ENCODE assay signal across 39 cellular contexts in genomic region chr18:74278983-74279382, GRCh38. TPM values are rescaled to one million over a fixed set of nuclear protein-coding genes. Genes with fewer than 3 reads are reported as not detected.
"Had no signal": no experiment of that assay in that cellular context is flagged by ENCODE, and none has a peak within 500 bp of the region (broad histone marks: within the 10 kb centered on the region; RNA-seq: fewer than 3 reads in every experiment).

No MANE protein-coding gene starts in this region.

- H3K4me2 ChIP-seq: KMS-11 had no signal

- H3K9me3 ChIP-seq: SJCRH30 had no signal

- DNase-seq: activated CD4-positive, alpha-beta memory T cell treated with anti-CD3 and anti-CD28 coated beads, Interleukin-2, amount 10 ng/mL, durations not matched to agents 7 days and 5 days; activated CD4-positive, alpha-beta T cell treated with anti-CD3 and anti-CD28 coated beads for 1 hour; activated CD4-positive, alpha-beta T cell treated with anti-CD3 and anti-CD28 coated beads for 48 hours; activated CD4-positive, CD25-positive, alpha-beta regulatory T cell; activated CD8-positive, alpha-beta memory T cell treated with anti-CD3 and anti-CD28 coated beads for 24 hours; activated gamma-delta T cell; activated naive CD4-positive, alpha-beta T cell treated with Interleukin-2 at 50 U/mL for 16 hours; activated naive CD8-positive, alpha-beta T cell treated with anti-CD3 and anti-CD28 coated beads, Interleukin-2, amount 10 ng/mL, durations not matched to agents 7 days and 5 days; activated T-cell treated with anti-CD3 and anti-CD28 coated beads, Interleukin-2, amount 50 U/mL, for 24 hours; amygdala; caudate nucleus; MM.1S; MV-4-11; NCI-H1092; NCI-H1417; NCI-H146; NCI-H187 treated with DMSO at 0.1 percent for 48 hours; NCI-H2081; NCI-H2171 treated with DMSO at 0.1 percent for 48 hours; NCI-H2227 treated with DMSO at 0.1 percent for 48 hours; NCI-H446; NCI-H510A treated with DMSO at 0.1 percent for 48 hours; NCI-H526 treated with DMSO at 0.1 percent for 48 hours; SHP77; SJCRH30; T1000; WERI-Rb-1 had no signal

- H3K4me3 Mint-ChIP-seq: activated CD4-positive, alpha-beta memory T cell treated with anti-CD3 and anti-CD28 coated beads, Interleukin-2, amount 10 ng/mL, durations not matched to agents 7 days and 5 days; activated naive CD4-positive, alpha-beta T cell treated with anti-CD3 and anti-CD28 coated beads, Interleukin-2, amount 50 U/mL, for 24 hours; activated naive CD8-positive, alpha-beta T cell treated with anti-CD3 and anti-CD28 coated beads, Interleukin-2, amount 10 ng/mL, durations not matched to agents 7 days and 5 days; activated T-cell treated with anti-CD3 and anti-CD28 coated beads, Interleukin-2, amount 50 U/mL, for 24 hours had no signal

- H3K36me3 ChIP-seq: SJCRH30 had no signal

- H3K9ac ChIP-seq: KMS-11 had no signal

- ATAC-seq: Panc1 had no signal

- H3K27me3 ChIP-seq: SJCRH30 had no signal

- FAIRE-seq: astrocyte, bronchial epithelial cell had no signal

- H3K27ac Mint-ChIP-seq: activated CD4-positive, alpha-beta memory T cell treated with anti-CD3 and anti-CD28 coated beads, Interleukin-2, amount 10 ng/mL, durations not matched to agents 7 days and 5 days; activated naive CD4-positive, alpha-beta T cell treated with anti-CD3 and anti-CD28 coated beads, Interleukin-2, amount 50 U/mL, for 24 hours; activated naive CD8-positive, alpha-beta T cell treated with anti-CD3 and anti-CD28 coated beads, Interleukin-2, amount 10 ng/mL, durations not matched to agents 7 days and 5 days; activated T-cell treated with anti-CD3 and anti-CD28 coated beads, Interleukin-2, amount 50 U/mL, for 24 hours; activated T-helper 2 cell treated with anti-CD3 and anti-CD28 coated beads, Interferon-gamma antibody, Interleukin-2, Interleukin-4, amounts not matched to agents 10 μg/mL and 5 μg/mL and 100 μg/mL, durations not matched to agents 14 hours and 24 hours and 36 hours had no signal

- H3K27ac ChIP-seq: KMS-11, SJCRH30, SK-N-MC, WERI-Rb-1 had no signal

- H3K4me3 ChIP-seq: SJCRH30 had no signal

- H3K9me3 Mint-ChIP-seq: activated CD4-positive, alpha-beta memory T cell treated with anti-CD3 and anti-CD28 coated beads, Interleukin-2, amount 10 ng/mL, durations not matched to agents 7 days and 5 days; activated naive CD4-positive, alpha-beta T cell treated with anti-CD3 and anti-CD28 coated beads, Interleukin-2, amount 50 U/mL, for 24 hours; activated naive CD8-positive, alpha-beta T cell treated with anti-CD3 and anti-CD28 coated beads, Interleukin-2, amount 10 ng/mL, durations not matched to agents 7 days and 5 days; activated T-cell treated with anti-CD3 and anti-CD28 coated beads, Interleukin-2, amount 50 U/mL, for 24 hours; activated T-helper 2 cell treated with anti-CD3 and anti-CD28 coated beads, Interferon-gamma antibody, Interleukin-2, Interleukin-4, amounts not matched to agents 10 μg/mL and 5 μg/mL and 100 μg/mL, durations not matched to agents 14 hours and 24 hours and 36 hours; brain had no signal

- H3K36me3 Mint-ChIP-seq: activated naive CD8-positive, alpha-beta T cell treated with anti-CD3 and anti-CD28 coated beads, Interleukin-2, amount 10 ng/mL, durations not matched to agents 7 days and 5 days had no signal

- H3K27me3 Mint-ChIP-seq: activated CD4-positive, alpha-beta memory T cell treated with anti-CD3 and anti-CD28 coated beads, Interleukin-2, amount 10 ng/mL, durations not matched to agents 7 days and 5 days; activated naive CD4-positive, alpha-beta T cell treated with anti-CD3 and anti-CD28 coated beads, Interleukin-2, amount 50 U/mL, for 24 hours; activated naive CD8-positive, alpha-beta T cell treated with anti-CD3 and anti-CD28 coated beads, Interleukin-2, amount 10 ng/mL, durations not matched to agents 7 days and 5 days; activated T-cell treated with anti-CD3 and anti-CD28 coated beads, Interleukin-2, amount 50 U/mL, for 24 hours; brain had no signal

RNA-seq across cellular contexts. Expression of gene C18orf63, which starts 36.7 kb away (rescaled TPM):
- total RNA-seq: activated CD4-positive, alpha-beta memory T cell treated with anti-CD3 and anti-CD28 coated beads, Interleukin-2, amount 10 ng/mL, durations not matched to agents 7 days and 5 days; activated naive CD8-positive, alpha-beta T cell treated with anti-CD3 and anti-CD28 coated beads, Interleukin-2, amount 10 ng/mL, durations not matched to agents 7 days and 5 days; activated T-helper 2 cell treated with anti-CD3 and anti-CD28 coated beads, Interferon-gamma antibody, Interleukin-2, Interleukin-4, amounts not matched to agents 10 μg/mL and 5 μg/mL and 100 μg/mL, durations not matched to agents 14 hours and 24 hours and 36 hours; astrocyte; bronchial epithelial cell; LHCN-M2; RPMI7951; SJCRH30; T-helper 1 cell treated with Interleukin-12 subunit alpha and Interleukin-12 subunit beta and Interleukin-4 antibody, amounts not matched to agents 30 ng/mL and 1 ng/mL, for 36 hours; T-helper 2 cell treated with Interferon-gamma antibody and Interleukin-4, amounts not matched to agents 100 ng/mL and 5 ng/mL, for 36 hours had no signal
